Comparison of ENCODE assay signal across 9 cellular contexts in the genomic region with DNA sequence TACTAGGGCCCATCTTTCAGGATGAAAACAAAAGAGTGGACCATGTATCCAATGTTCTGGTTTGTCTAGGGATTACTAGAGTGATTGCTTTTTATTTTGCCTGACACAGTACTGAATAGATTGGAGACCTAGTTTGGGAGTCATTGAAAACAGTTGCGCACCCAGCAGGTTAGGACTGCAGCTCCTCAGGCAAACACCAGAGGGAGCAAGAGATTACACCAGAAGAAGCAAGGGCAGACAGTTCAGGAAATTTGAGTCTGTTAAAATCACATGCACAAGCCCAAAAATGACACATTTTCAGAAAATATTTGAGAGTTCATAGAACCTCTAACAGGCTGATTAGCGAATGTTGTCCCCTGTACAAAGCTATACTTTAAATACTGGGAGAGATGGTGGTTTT. TPM values are rescaled to one million over a fixed set of nuclear protein-coding genes. Genes with fewer than 3 reads are reported as not detected.
A peak's percentile ranks its signal among the peaks of the same experiment; 100 is the strongest.
DNase-seq lines count a peak whose midpoint lies in the region; ATAC-seq and TF ChIP-seq lines count a peak whose summit lies in the region.
"Had no signal": no experiment of that assay in that cellular context is flagged by ENCODE, and none has a peak within 500 bp of the region (broad histone marks: within the 10 kb centered on the region; RNA-seq: fewer than 3 reads in every experiment).

No MANE protein-coding gene starts in this region.

- WGBS in right lobe of liver (ENCODE audit: insufficient coverage, low coverage, low lambda C conversion rate, missing lambda C conversion rate): 15% methylated on average over 2 of the region's 2 CpGs

- DNase-seq in GM10266 (ENCODE audit: extremely low spot score): no peak
- DNase-seq in right lobe of liver: no peak
- no peak for DNase-seq in stimulated activated CD4-positive, alpha-beta T cell treated with anti-CD3 and anti-CD28 coated beads, Interleukin-12 subunit alpha, Interleukin-12 subunit beta, amount 100 ng/mL, for 4 hours
- DNase-seq in T1000 (lab: John Stamatoyannopoulos, UW): no peak

- no peaks in the 10 kb centered on the region for H3K27me3 ChIP-seq in right lobe of liver

- TF ChIP-seq CTCF in GM10266 (IDR thresholded peaks at IDR 0.05; ENCODE audit: control insufficient read depth, insufficient read depth, low read depth, missing control alignments): peak; percentile 39
- peak; percentile 78 for TF ChIP-seq CTCF in VCaP (conservative IDR thresholded peaks at IDR 0.05)
- TF ChIP-seq CTCF in right lobe of liver (IDR thresholded peaks at IDR 0.05): peak; percentile 38 to 62 (median 50)

- peak; percentile 65 for ATAC-seq in HG03354 (IDR thresholded peaks at IDR 0.05; ENCODE audit: poor library complexity, severe bottlenecking, unreplicated experiment)
- ATAC-seq in right lobe of liver: peak; percentile 43 to 79 (median 71)
- ATAC-seq in HG02610 (IDR thresholded peaks at IDR 0.05; ENCODE audit: unreplicated experiment): no peak
- ATAC-seq in GM21526 (IDR thresholded peaks at IDR 0.05; ENCODE audit: low FRiP score, unreplicated experiment): no peak

- no peak for TF ChIP-seq POLR2A in right lobe of liver (IDR thresholded peaks at IDR 0.05)

- intact Hi-C loops in right lobe of liver (cut with DNase I): no loop called here

- H3K4me3 ChIP-seq in right lobe of liver: no peak overlapping the region

- H3K27ac ChIP-seq in VCaP (no peak overlapping the region), right lobe of liver (no peak overlapping the region)

- no peaks in the 10 kb centered on the region for H3K36me3 ChIP-seq in right lobe of liver

- no peaks in the 10 kb centered on the region for H3K4me1 ChIP-seq in right lobe of liver

- no peaks in the 10 kb centered on the region for H3K9me3 ChIP-seq in right lobe of liver

RNA-seq across cellular contexts. Expression of a gene that starts 55.6 kb away (rescaled TPM):
- not detected for total RNA-seq in right lobe of liver
- total RNA-seq: skeletal muscle tissue had no signal

Comparison
In these comparisons a context has a peak if more than half of its experiments do, and no peak if none do; other contexts are left out.
1. ATAC-seq: peak in HG03354 (single experiment) and right lobe of liver (4 of 4); none in HG02610 (single experiment) and GM21526 (single experiment).
2. Peak in every context shown above with its lines, with median percentiles within 50 percentile points of each other: CTCF ChIP-seq.